Comparison of ENCODE assay signal across 11 cellular contexts in the genomic region with DNA sequence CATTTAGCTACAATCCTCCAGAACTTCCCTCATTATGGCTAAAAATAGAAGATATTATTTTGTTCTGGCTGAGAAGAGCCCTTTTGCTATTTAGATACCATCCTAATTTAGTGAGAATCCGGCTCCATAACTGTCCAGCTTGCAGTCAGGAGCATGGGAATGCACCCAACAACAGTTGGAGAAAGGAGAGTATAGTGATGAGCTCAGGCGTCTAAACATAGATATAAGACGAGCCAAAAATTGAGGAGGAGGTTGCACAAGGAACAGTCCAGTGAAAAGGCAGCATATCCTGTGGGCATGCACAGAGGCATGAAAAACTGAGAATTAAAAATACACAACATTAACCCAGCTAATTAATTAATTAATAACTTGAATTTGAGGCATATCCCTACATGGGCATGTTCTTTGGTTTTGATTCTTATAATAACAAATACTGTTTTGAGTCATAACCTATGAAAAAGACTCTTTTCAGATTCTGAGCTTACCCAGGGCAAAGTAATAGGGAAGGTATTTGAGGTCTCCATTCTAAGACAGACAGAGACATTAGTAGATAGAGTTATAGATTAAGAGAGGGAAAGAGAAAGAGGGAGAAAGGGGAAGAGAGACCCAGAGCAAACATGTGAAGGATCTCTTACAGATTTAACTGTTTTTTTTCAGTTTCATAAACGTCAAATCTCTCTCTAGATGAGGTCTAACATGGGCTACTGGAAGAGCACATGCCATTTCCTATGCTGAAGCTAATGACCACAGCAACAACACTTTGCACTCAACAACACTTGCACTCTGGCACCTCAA.
DNase-seq lines count a peak whose midpoint lies in the region; ATAC-seq, FAIRE-seq and TF ChIP-seq lines count a peak whose summit lies in the region.
"Had no signal": no experiment of that assay in that cellular context is flagged by ENCODE, and none has a peak within 500 bp of the region (broad histone marks: within the 10 kb centered on the region; RNA-seq: fewer than 3 reads in every experiment).

No MANE protein-coding gene starts in this region.

- peak; percentile 75 to 78; a peak in 3 of 4 replicates for TF ChIP-seq EP300 in GM12878 (IDR thresholded peaks at IDR 0.05; ENCODE audit: borderline replicate concordance in 1 of 2, control insufficient read depth in 1 of 2, low read depth in 2 of 2, low read length in 2 of 2)

- peaks cover 0 to 13% (median 0%) of the 10 kb centered on the region in 5 donors for H3K36me3 Mint-ChIP-seq in naive thymus-derived CD4-positive, alpha-beta T cell

- FAIRE-seq in GM12878 (lab: Jason Lieb, UNC): no peak

- H3K27me3 Mint-ChIP-seq in naive thymus-derived CD4-positive, alpha-beta T cell: no peaks in the 10 kb centered on the region

- intact Hi-C loops in GM12878 (cut with micrococcal nuclease; ENCODE audit: unreplicated experiment): loop anchor here (5.0 kb wide), 1 partner anchor 105 kb away; no protein-coding TSS in a partner anchor
- intact Hi-C loops in naive thymus-derived CD4-positive, alpha-beta T cell (cut with micrococcal nuclease): no loop called here

- H3K4me2 ChIP-seq in GM12878 (ENCODE audit: control insufficient read depth, insufficient read depth): no peak overlapping the region
- H3K4me2 ChIP-seq: KMS-11 had no signal

- CTCF ChIA-PET in GM12878 (lab: Yijun Ruan, JAX): no interaction called here
- CTCF ChIA-PET in naive thymus-derived CD4-positive, alpha-beta T cell (lab: Charles Lee): no interaction called here

- DNase-seq in GM12878 (ENCODE audit: low read depth, low spot score) (peak; percentile 31), superior temporal gyrus (ENCODE audit: extremely low spot score) (peak; percentile 38), COR-L47 (lab: John Stamatoyannopoulos, UW) (no peak), DMS 273 (lab: John Stamatoyannopoulos, UW; ENCODE audit: unreplicated experiment) (no peak)
- DNase-seq in naive thymus-derived CD4-positive, alpha-beta T cell: no peak
- DNase-seq: stimulated activated naive CD4-positive, alpha-beta T cell had no signal

- TF ChIP-seq RAD21 in GM12878 (IDR thresholded peaks at IDR 0.05; ENCODE audit: insufficient read depth, low read depth, low read length): no peak

- H3K9ac ChIP-seq in GM12878 (ENCODE audit: control insufficient read depth, insufficient read depth, low read length): no peak overlapping the region
- H3K9ac ChIP-seq: KMS-11 had no signal

- H3K27ac ChIP-seq in GM12878 (ENCODE audit: control insufficient read depth, insufficient read depth): no peak overlapping the region
- no peak overlapping the region for H3K27ac ChIP-seq in naive thymus-derived CD4-positive, alpha-beta T cell (ENCODE audit: low read depth, low read length)
- H3K27ac ChIP-seq: coronary artery, KMS-11 had no signal

- no peak for TF ChIP-seq CTCF in GM12878 (IDR thresholded peaks at IDR 0.05 in 2 of 3, conservative IDR thresholded peaks at IDR 0.05 in 1 of 3; ENCODE audit: control insufficient read depth in 2 of 3, extremely low read depth in 1 of 3, insufficient read depth in 1 of 3, low read depth in 3 of 3, low read length in 3 of 3)

- POLR2A ChIA-PET in GM12878 (lab: Charles Lee): interaction anchor here (0.7 kb wide), 1 partner anchor 808 kb away, joined by 3 read pairs; no protein-coding TSS in a partner anchor
- POLR2A ChIA-PET in naive thymus-derived CD4-positive, alpha-beta T cell (lab: Charles Lee): no interaction called here

- no peak overlapping the region for H3K4me3 Mint-ChIP-seq in naive thymus-derived CD4-positive, alpha-beta T cell

- ATAC-seq in GM19397 (IDR thresholded peaks at IDR 0.05; ENCODE audit: unreplicated experiment) (peak; percentile 80), HG02884 (IDR thresholded peaks at IDR 0.05; ENCODE audit: unreplicated experiment) (peak; percentile 68), GM12878 (peak; percentile 95), HG03039 (IDR thresholded peaks at IDR 0.05; ENCODE audit: unreplicated experiment) (no peak)
- no peak for ATAC-seq in naive thymus-derived CD4-positive, alpha-beta T cell

- RAD21 ChIA-PET in GM12878 (lab: Charles Lee; ENCODE audit: unreplicated experiment): no interaction called here

- in situ Hi-C loops in GM12878 (cut with MboI): no loop called here

- no peaks in the 10 kb centered on the region for H3K79me2 ChIP-seq in GM12878 (ENCODE audit: control insufficient read depth, insufficient read depth, low read length)

- peaks cover 0 to 3% (median 0%) of the 10 kb centered on the region in 11 donors for H3K9me3 Mint-ChIP-seq in naive thymus-derived CD4-positive, alpha-beta T cell

- SMC1A ChIA-PET in GM12878 (lab: Charles Lee; ENCODE audit: uncharacterized antibody, unreplicated experiment): interaction anchor here (0.9 kb wide), 1 partner anchor 529 kb away, joined by 3 read pairs; no protein-coding TSS in a partner anchor

- H3K27ac Mint-ChIP-seq in naive thymus-derived CD4-positive, alpha-beta T cell: no peak overlapping the region

- no peaks in the 10 kb centered on the region for H4K20me1 ChIP-seq in GM12878 (ENCODE audit: control insufficient read depth, insufficient read depth)

- H3K4me1 Mint-ChIP-seq in naive thymus-derived CD4-positive, alpha-beta T cell: no peaks in the 10 kb centered on the region

- no peaks in the 10 kb centered on the region for H3K4me1 ChIP-seq in GM12878 (ENCODE audit: control insufficient read depth, insufficient read depth, low read length)
- H3K4me1 ChIP-seq in naive thymus-derived CD4-positive, alpha-beta T cell (ENCODE audit: control insufficient read depth in 2 of 2, insufficient read depth in 2 of 2, low read length in 2 of 2): no peaks in the 10 kb centered on the region

- WGBS in GM12878 (ENCODE audit: insufficient coverage, insufficient replicate concordance, low lambda C conversion rate, missing lambda C conversion rate): 36% methylated on average over 4 of the region's 4 CpGs

- H3K9me3 ChIP-seq in GM12878 (replicated peaks; ENCODE audit: control insufficient read depth, insufficient read depth, low read length): no peaks in the 10 kb centered on the region
- no peaks in the 10 kb centered on the region for H3K9me3 ChIP-seq in naive thymus-derived CD4-positive, alpha-beta T cell (ENCODE audit: control insufficient read depth in 2 of 3, low read length in 3 of 3)

- H2AFZ ChIP-seq in GM12878 (ENCODE audit: control insufficient read depth, low read depth, low read length): no peak overlapping the region

- TF ChIP-seq POLR2A in GM12878 (IDR thresholded peaks at IDR 0.05; ENCODE audit: low read depth, low read length): no peak

- no peak overlapping the region for H3K4me3 ChIP-seq in GM12878
- H3K4me3 ChIP-seq in naive thymus-derived CD4-positive, alpha-beta T cell (ENCODE audit: low read length): no peak overlapping the region
- H3K4me3 ChIP-seq: coronary artery had no signal

- H3K36me3 ChIP-seq in GM12878 (ENCODE audit: control insufficient read depth in 2 of 2, insufficient read depth in 2 of 2, low read length in 1 of 2): no peaks in the 10 kb centered on the region
- no peaks in the 10 kb centered on the region for H3K36me3 ChIP-seq in naive thymus-derived CD4-positive, alpha-beta T cell (ENCODE audit: control insufficient read depth in 2 of 3, insufficient read depth in 3 of 3, low read length in 3 of 3)

- no TSS peak for BruUV-seq in GM12878 (replicated peaks; lab: Mats Ljungman, UMichigan)

- H3K27me3 ChIP-seq in GM12878 (replicated peaks in 1 of 2; ENCODE audit: control insufficient read depth in 2 of 2, insufficient read depth in 2 of 2, low read length in 1 of 2): no peaks in the 10 kb centered on the region
- H3K27me3 ChIP-seq in naive thymus-derived CD4-positive, alpha-beta T cell (ENCODE audit: control insufficient read depth in 2 of 2, insufficient read depth in 2 of 2, low read length in 2 of 2): no peaks in the 10 kb centered on the region

TF ChIP-seq in GM12878, 131 proteins besides CTCF, POLR2A, EP300 and RAD21 (continues in another document):
- TF ChIP-seq, protein P1, sequence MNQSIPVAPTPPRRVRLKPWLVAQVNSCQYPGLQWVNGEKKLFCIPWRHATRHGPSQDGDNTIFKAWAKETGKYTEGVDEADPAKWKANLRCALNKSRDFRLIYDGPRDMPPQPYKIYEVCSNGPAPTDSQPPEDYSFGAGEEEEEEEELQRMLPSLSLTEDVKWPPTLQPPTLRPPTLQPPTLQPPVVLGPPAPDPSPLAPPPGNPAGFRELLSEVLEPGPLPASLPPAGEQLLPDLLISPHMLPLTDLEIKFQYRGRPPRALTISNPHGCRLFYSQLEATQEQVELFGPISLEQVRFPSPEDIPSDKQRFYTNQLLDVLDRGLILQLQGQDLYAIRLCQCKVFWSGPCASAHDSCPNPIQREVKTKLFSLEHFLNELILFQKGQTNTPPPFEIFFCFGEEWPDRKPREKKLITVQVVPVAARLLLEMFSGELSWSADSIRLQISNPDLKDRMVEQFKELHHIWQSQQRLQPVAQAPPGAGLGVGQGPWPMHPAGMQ (IDR thresholded peaks at IDR 0.05; ENCODE audit: borderline replicate concordance): no peak
- 0 out of 2 replicates have a peak, but pooled peaks have one; percentile 29 for TF ChIP-seq EED (IDR thresholded peaks at IDR 0.05; ENCODE audit: low read depth)
- TF ChIP-seq BHLHE40 (IDR thresholded peaks at IDR 0.05; ENCODE audit: borderline replicate concordance in 1 of 2, low read depth in 2 of 2, low read length in 1 of 2): peak; percentile 24 to 32; a peak in 1 of 4 replicates

Comparison
In these comparisons a context has a peak if more than half of its experiments do, and no peak if none do; other contexts are left out.
1. ATAC-seq: peak in GM19397 (single experiment), HG02884 (single experiment) and GM12878 (single experiment); none in naive thymus-derived CD4-positive, alpha-beta T cell (single experiment) and HG03039 (single experiment).
2. DNase-seq: peak in GM12878 (single experiment) and superior temporal gyrus (single experiment); none in naive thymus-derived CD4-positive, alpha-beta T cell (0 of 9), COR-L47 (single experiment) and DMS 273 (single experiment).